In the genomic region with DNA sequence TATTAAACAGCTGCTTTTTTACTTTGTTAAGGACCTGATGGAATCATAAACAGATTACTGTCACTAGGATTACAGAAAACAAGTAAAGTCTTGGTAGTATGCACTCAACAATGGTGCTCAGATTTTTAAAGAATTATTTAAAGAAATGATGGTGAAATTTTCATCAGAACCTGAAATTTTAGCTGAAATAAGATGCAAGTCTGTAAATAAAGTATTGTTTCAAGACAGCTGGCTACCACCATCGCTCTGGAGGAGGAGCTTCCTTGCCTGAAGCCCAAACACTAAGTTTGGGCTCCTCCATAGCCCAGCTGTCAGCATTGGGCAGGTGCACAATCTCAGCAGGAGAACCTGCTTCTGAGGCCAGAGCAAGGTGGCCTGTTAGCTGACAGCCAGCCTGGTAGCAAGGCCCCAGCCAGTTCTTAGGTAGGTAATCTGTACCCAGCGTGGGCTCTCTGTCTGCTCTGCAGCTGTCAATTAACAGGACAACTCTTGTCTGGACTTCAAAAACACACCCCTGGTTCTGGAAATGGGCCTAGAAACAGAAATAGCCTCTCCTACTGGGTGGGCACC, we compare ENCODE assay signal across 17 cellular contexts. TPM values are rescaled to one million over a fixed set of nuclear protein-coding genes. Genes with fewer than 3 reads are reported as not detected.
DNase-seq lines count a peak whose midpoint lies in the region; ATAC-seq and TF ChIP-seq lines count a peak whose summit lies in the region.
"Had no signal": no experiment of that assay in that cellular context is flagged by ENCODE, and none has a peak within 500 bp of the region (broad histone marks: within the 10 kb centered on the region; RNA-seq: fewer than 3 reads in every experiment).

No MANE protein-coding gene starts in this region.

- peaks cover 3% of the 10 kb centered on the region; the same call in 1 of the 2 replicates for H3K36me3 ChIP-seq in OCI-LY7 (ENCODE audit: insufficient read depth, low read length)
- no peaks in the 10 kb centered on the region for H3K36me3 ChIP-seq in stomach

- CTCF ChIA-PET in OCI-LY7 (lab: Charles Lee; ENCODE audit: unreplicated experiment) = no interaction called here

- no TSS peak for BruUV-seq in OCI-LY7 (replicated peaks; lab: Mats Ljungman, UMichigan)

- peaks cover 68% of the 10 kb centered on the region for H3K79me2 ChIP-seq in OCI-LY7 (ENCODE audit: insufficient read depth, low read depth, low read length)

- TF ChIP-seq POLR2A in stomach (IDR thresholded peaks at IDR 0.05) = no peak

- 0 out of 2 replicates have a peak, but pooled peaks cover 9% of the 10 kb centered on the region for H4K20me1 ChIP-seq in OCI-LY7 (ENCODE audit: insufficient read depth, low read length)

- no peak overlapping the region for H3K27ac ChIP-seq in OCI-LY7 (ENCODE audit: low read depth, low read length, poor library complexity, severe bottlenecking)
- peak overlapping the region in 3 of 5 donors; percentile 14 to 44 (median 39) for H3K27ac ChIP-seq in stomach
- H3K27ac ChIP-seq: HL-60 had no signal

- ATAC-seq in left ventricle myocardium superior (peak; percentile 43), HG03439 (IDR thresholded peaks at IDR 0.05; ENCODE audit: unreplicated experiment) (no peak)
- ATAC-seq in stimulated activated naive CD8-positive, alpha-beta T cell treated with anti-CD3 and anti-CD28 coated beads, Interleukin-15, Interleukin-2, amounts not matched to agents 100 U/mL and 50 U/mL, for 24 hours = no peak

- 52 to 80% (median 74%) methylated on average over 2 of the region's 2 CpGs for WGBS in stomach, 5 donors

- TF ChIP-seq CTCF in OCI-LY7 (conservative IDR thresholded peaks at IDR 0.05; ENCODE audit: low read length) (no peak), stomach (IDR thresholded peaks at IDR 0.05) (no peak)

- H3K4me3 ChIP-seq in OCI-LY7 (ENCODE audit: low read depth, low read length, poor library complexity, severe bottlenecking) = no peak overlapping the region
- H3K4me3 ChIP-seq in stomach = no peak overlapping the region

- H3K9me3 ChIP-seq in OCI-LY7 (ENCODE audit: low read length) = no peaks in the 10 kb centered on the region
- no peaks in the 10 kb centered on the region for H3K9me3 ChIP-seq in stomach

- H3K4me2 ChIP-seq in OCI-LY7 (ENCODE audit: low read length) = no peak overlapping the region; the same call in 1 of the 2 replicates

- peak in 2 of 3 experiments; percentile 43 to 80 for DNase-seq in NCI-H1417 (lab: John Stamatoyannopoulos, UW)
- DNase-seq in NCI-H1417 treated with DMSO at 0.1 percent for 48 hours (lab: John Stamatoyannopoulos, UW) = no peak
- DNase-seq in OCI-LY7 (ENCODE audit: low spot score) = peak; percentile 29
- DNase-seq in left ventricle myocardium superior = peak; percentile 39
- no peak for DNase-seq in stomach
- no peak for DNase-seq in stimulated activated naive CD8-positive, alpha-beta T cell treated with anti-CD3 and anti-CD28 coated beads, Interleukin-15, Interleukin-2, amounts not matched to agents 100 U/mL and 50 U/mL, for 24 hours
- no peak for DNase-seq in OCI-M1 (lab: John Stamatoyannopoulos, UW)
- DNase-seq: 8988T; activated CD4-positive, alpha-beta T cell treated with anti-CD3 and anti-CD28 coated beads for 1 hour; activated naive CD4-positive, alpha-beta T cell; CD4-positive, CD25-positive, alpha-beta regulatory T cell; KBM-7; NCI-H1694 treated with DMSO at 0.1 percent for 48 hours; NCI-H774; stimulated activated CD4-positive, alpha-beta T cell treated with anti-CD3 and anti-CD28 coated beads, Interleukin-15, amount 100 ng/mL, for 24 hours had no signal

- POLR2A ChIA-PET in OCI-LY7 (lab: Charles Lee) = interaction anchor here (0.8 to 12.7 kb wide), 4 partner anchors 14 to 92 kb away, joined by 3 to 236 read pairs (median 3); no protein-coding TSS in a partner anchor

- intact Hi-C loops in OCI-LY7 (cut with micrococcal nuclease; ENCODE audit: unreplicated experiment) = no loop called here
- intact Hi-C loops in left ventricle myocardium superior (cut with micrococcal nuclease) = no loop called here
- intact Hi-C loops in stomach (cut with DNase I; ENCODE audit: low total_unique reads) = loop anchor here (10.0 kb wide), 1 partner anchor 54 kb away; no protein-coding TSS in a partner anchor

- H3K4me1 ChIP-seq in OCI-LY7 (ENCODE audit: insufficient read depth, low read length, poor library complexity, severe bottlenecking) (peaks cover 39% of the 10 kb centered on the region), stomach (peaks cover 26 to 48% (median 43%) of the 10 kb centered on the region in 4 donors)

- no peaks in the 10 kb centered on the region for H3K27me3 ChIP-seq in stomach

- no peak overlapping the region for H2AFZ ChIP-seq in OCI-LY7 (ENCODE audit: low read length)

- H3K9me2 ChIP-seq in OCI-LY7 (ENCODE audit: insufficient read depth, low read length) = no peaks in the 10 kb centered on the region

- no peak for TF ChIP-seq EP300 in stomach (IDR thresholded peaks at IDR 0.05)

RNA-seq across cellular contexts. Expression of gene GAB1, which starts 4.6 kb away (rescaled TPM):
- total RNA-seq in OCI-LY7 (2014; rRNA removed; shearing (Covaris generic)) = 42.6 and 43.5 TPM in 2 replicates
- total RNA-seq in OCI-LY7 (2022) = 99.3 and 106 TPM in 2 replicates
- 90.7 TPM for total RNA-seq in left ventricle myocardium superior
- total RNA-seq in stomach = 100 to 1,000 TPM in 1 of 5 donors, 10 to 100 TPM in 4; 25.1 to 101 (median 60.8) TPM
- 1 to 10 TPM; 3.2 to 4.8 (median 4.3) TPM for polyA plus RNA-seq in stomach
- polyA plus RNA-seq: CD4-positive, CD25-positive, alpha-beta regulatory T cell had no signal

Comparison
In these comparisons a context has a peak if more than half of its experiments do, and no peak if none do; other contexts are left out.
1. DNase-seq: peak in NCI-H1417 (2 of 3), OCI-LY7 (single experiment) and left ventricle myocardium superior (single experiment); none in NCI-H1417 treated with DMSO at 0.1 percent for 48 hours (single experiment), stomach (single experiment), stimulated activated naive CD8-positive, alpha-beta T cell treated with anti-CD3 and anti-CD28 coated beads, Interleukin-15, Interleukin-2, amounts not matched to agents 100 U/mL and 50 U/mL, for 24 hours (single experiment) and OCI-M1 (single experiment).